9 cellular contexts compared by ENCODE assay signal in genomic region chr13:42049454-42049780, GRCh38. TPM values are rescaled to one million over a fixed set of nuclear protein-coding genes. Genes with fewer than 3 reads are reported as not detected.
DNase-seq lines count a peak whose midpoint lies in the region; ATAC-seq and TF ChIP-seq lines count a peak whose summit lies in the region.
"Had no signal": no experiment of that assay in that cellular context is flagged by ENCODE, and none has a peak within 500 bp of the region (broad histone marks: within the 10 kb centered on the region; RNA-seq: fewer than 3 reads in every experiment).

No MANE protein-coding gene starts in this region.

- H3K4me3 ChIP-seq in OCI-LY7 (ENCODE audit: low read depth, low read length, poor library complexity, severe bottlenecking) (peak overlapping the region; percentile 82), esophagus squamous epithelium (peak overlapping the region; percentile 75 to 98 (median 84)), rectal smooth muscle tissue (ENCODE audit: low read length) (peak overlapping the region; percentile 70)

- peak overlapping the region; percentile 42 for H3K9ac ChIP-seq in rectal smooth muscle tissue (ENCODE audit: low read length)

- no peaks in the 10 kb centered on the region for H3K9me3 ChIP-seq in OCI-LY7 (ENCODE audit: low read length)
- no peaks in the 10 kb centered on the region for H3K9me3 ChIP-seq in esophagus squamous epithelium

- H3K79me2 ChIP-seq in OCI-LY7 (ENCODE audit: insufficient read depth, low read depth, low read length), result no peaks in the 10 kb centered on the region

- no peak for DNase-seq in activated CD8-positive, alpha-beta memory T cell treated with anti-CD3 and anti-CD28 coated beads, Interleukin-2, amount 10 ng/mL, durations not matched to agents 7 days and 5 days
- no peak for DNase-seq in activated CD8-positive, alpha-beta memory T cell treated with anti-CD3 and anti-CD28 coated beads for 24 hours
- DNase-seq in OCI-LY7 (ENCODE audit: low spot score) (peak; percentile 27), esophagus squamous epithelium (lab: John Stamatoyannopoulos, UW) (no peak), activated gamma-delta T cell treated with Interleukin-2 at 50 U/mL for 16 hours (no peak), hepatic stellate cell (ENCODE audit: low spot score) (no peak), NCI-H2029 (lab: John Stamatoyannopoulos, UW) (no peak)

- H3K27me3 ChIP-seq in esophagus squamous epithelium (no peaks in the 10 kb centered on the region), rectal smooth muscle tissue (ENCODE audit: control insufficient read depth, insufficient read depth, low read length) (no peaks in the 10 kb centered on the region)

- H3K27ac ChIP-seq in OCI-LY7 (ENCODE audit: low read depth, low read length, poor library complexity, severe bottlenecking) (no peak overlapping the region), esophagus squamous epithelium (peak overlapping the region; percentile 71 to 97 (median 94)), rectal smooth muscle tissue (ENCODE audit: low read depth, low read length) (peak overlapping the region; percentile 71)

- WGBS in esophagus squamous epithelium, 2 donors, result 5 to 13% methylated on average over 7 of the region's 11 CpGs

- peaks cover 8% of the 10 kb centered on the region; the same call in 1 of the 2 replicates for H4K20me1 ChIP-seq in OCI-LY7 (ENCODE audit: insufficient read depth, low read length)

- BruUV-seq in OCI-LY7 (replicated peaks; lab: Mats Ljungman, UMichigan), result no TSS peak

- H3K9me3 Mint-ChIP-seq in activated CD8-positive, alpha-beta memory T cell treated with anti-CD3 and anti-CD28 coated beads, Interleukin-2, amount 10 ng/mL, durations not matched to agents 7 days and 5 days (ENCODE audit: low read depth), result no peaks in the 10 kb centered on the region
- H3K9me3 Mint-ChIP-seq: activated naive CD4-positive, alpha-beta T cell treated with anti-CD3 and anti-CD28 coated beads, Interleukin-2, amount 50 U/mL, for 72 hours had no signal

- TF ChIP-seq POLR2A in esophagus squamous epithelium (IDR thresholded peaks at IDR 0.05), result no peak

- peak overlapping the region; percentile 82 for H3K4me3 Mint-ChIP-seq in activated CD8-positive, alpha-beta memory T cell treated with anti-CD3 and anti-CD28 coated beads, Interleukin-2, amount 10 ng/mL, durations not matched to agents 7 days and 5 days

- H3K9me2 ChIP-seq in OCI-LY7 (ENCODE audit: insufficient read depth, low read length), result no peaks in the 10 kb centered on the region

- peaks cover 18% of the 10 kb centered on the region for H3K4me1 ChIP-seq in OCI-LY7 (ENCODE audit: insufficient read depth, low read length, poor library complexity, severe bottlenecking)
- H3K4me1 ChIP-seq in esophagus squamous epithelium, result peaks cover 0 to 22% (median 9%) of the 10 kb centered on the region in 3 donors
- H3K4me1 ChIP-seq in rectal smooth muscle tissue (ENCODE audit: control insufficient read depth, insufficient read depth, low read length), result no peaks in the 10 kb centered on the region

- H3K27me3 Mint-ChIP-seq in activated CD8-positive, alpha-beta memory T cell treated with anti-CD3 and anti-CD28 coated beads, Interleukin-2, amount 10 ng/mL, durations not matched to agents 7 days and 5 days, result peaks cover 13% of the 10 kb centered on the region

- TF ChIP-seq CTCF in OCI-LY7 (conservative IDR thresholded peaks at IDR 0.05; ENCODE audit: low read length), result no peak
- TF ChIP-seq CTCF in esophagus squamous epithelium (IDR thresholded peaks at IDR 0.05), result no peak

- intact Hi-C loops in OCI-LY7 (cut with micrococcal nuclease; ENCODE audit: unreplicated experiment), result no loop called here
- intact Hi-C loops in esophagus squamous epithelium (cut with DNase I), result loop anchor here (10.0 kb wide), 1 partner anchor 85 kb away; the partner anchor contains the start of gene VWA8

- H2AFZ ChIP-seq in OCI-LY7 (ENCODE audit: low read length), result peak overlapping the region; percentile 71; the same call in 1 of the 2 replicates

- peak overlapping the region; percentile 59 for H3K27ac Mint-ChIP-seq in activated CD8-positive, alpha-beta memory T cell treated with anti-CD3 and anti-CD28 coated beads, Interleukin-2, amount 10 ng/mL, durations not matched to agents 7 days and 5 days

- CTCF ChIA-PET in activated CD8-positive, alpha-beta memory T cell treated with anti-CD3 and anti-CD28 coated beads, Interleukin-2, amount 10 ng/mL, durations not matched to agents 7 days and 5 days (lab: Charles Lee), result interaction anchor here (0.6 kb wide), 1 partner anchor 233 kb away, joined by 3 read pairs; no protein-coding TSS in a partner anchor
- CTCF ChIA-PET in OCI-LY7 (lab: Charles Lee; ENCODE audit: unreplicated experiment), result no interaction called here

- peak; percentile 11 for ATAC-seq in activated CD8-positive, alpha-beta memory T cell treated with anti-CD3 and anti-CD28 coated beads, Interleukin-2, amount 10 ng/mL, durations not matched to agents 7 days and 5 days

- H3K4me2 ChIP-seq in OCI-LY7 (ENCODE audit: low read length), result peak overlapping the region; percentile 100

- no peaks in the 10 kb centered on the region for H3K36me3 ChIP-seq in OCI-LY7 (ENCODE audit: insufficient read depth, low read length)
- no peaks in the 10 kb centered on the region for H3K36me3 ChIP-seq in esophagus squamous epithelium
- H3K36me3 ChIP-seq in rectal smooth muscle tissue (ENCODE audit: control insufficient read depth, insufficient read depth, low read length), result no peaks in the 10 kb centered on the region

- peaks cover 27% of the 10 kb centered on the region for H3K4me1 Mint-ChIP-seq in activated CD8-positive, alpha-beta memory T cell treated with anti-CD3 and anti-CD28 coated beads, Interleukin-2, amount 10 ng/mL, durations not matched to agents 7 days and 5 days

- POLR2A ChIA-PET in OCI-LY7 (lab: Charles Lee), result interaction anchor here (0.6 to 1.3 kb wide), 2 partner anchors 10 to 193 kb away, joined by 3 read pairs; no protein-coding TSS in a partner anchor

- peaks cover 16% of the 10 kb centered on the region for H3K36me3 Mint-ChIP-seq in activated CD8-positive, alpha-beta memory T cell treated with anti-CD3 and anti-CD28 coated beads, Interleukin-2, amount 10 ng/mL, durations not matched to agents 7 days and 5 days

RNA-seq across cellular contexts. Expression of gene DGKH, which starts 1.0 kb away (rescaled TPM):
- total RNA-seq in activated CD8-positive, alpha-beta memory T cell treated with anti-CD3 and anti-CD28 coated beads, Interleukin-2, amount 10 ng/mL, durations not matched to agents 7 days and 5 days, result 10 to 100 TPM; 20.0 to 24.7 TPM
- 6.2 and 6.3 TPM in 2 replicates for total RNA-seq in OCI-LY7 (2014; rRNA removed; shearing (Covaris generic))
- total RNA-seq in OCI-LY7 (2022), result 16.1 and 18.4 TPM in 2 replicates
- total RNA-seq in esophagus squamous epithelium, result 10 to 100 TPM in 2 of 4 donors, 1 to 10 TPM in 2; 5.7 to 24.0 (median 15.0) TPM
